Comparison of ENCODE assay signal across 12 cellular contexts in genomic region chr5:44603496-44604272, GRCh38.
A peak's percentile ranks its signal among the peaks of the same experiment; 100 is the strongest.
DNase-seq lines count a peak whose midpoint lies in the region; ATAC-seq and TF ChIP-seq lines count a peak whose summit lies in the region.
"Had no signal": no experiment of that assay in that cellular context is flagged by ENCODE, and none has a peak within 500 bp of the region (broad histone marks: within the 10 kb centered on the region; RNA-seq: fewer than 3 reads in every experiment).

No MANE protein-coding gene starts in this region.

- H3K4me3 ChIP-seq in CD8-positive, alpha-beta T cell (ENCODE audit: low read depth, low read length) = no peak overlapping the region
- H3K4me3 ChIP-seq: Peyer's patch had no signal

- H3K4me1 Mint-ChIP-seq in CD8-positive, alpha-beta T cell (ENCODE audit: low read depth) = no peaks in the 10 kb centered on the region
- H3K4me1 Mint-ChIP-seq: CD4-positive, CD25-positive, alpha-beta regulatory T cell had no signal

- no peak overlapping the region for H3K4me3 Mint-ChIP-seq in CD8-positive, alpha-beta T cell
- H3K4me3 Mint-ChIP-seq: CD4-positive, CD25-positive, alpha-beta regulatory T cell; T-helper 2 cell treated with Interferon-gamma antibody and Interleukin-4, amounts not matched to agents 5 μg/mL and 100 μg/mL, for 36 hours had no signal

- no peak overlapping the region for H3K27ac Mint-ChIP-seq in CD8-positive, alpha-beta T cell
- H3K27ac Mint-ChIP-seq: T-helper 2 cell treated with Interferon-gamma antibody and Interleukin-4, amounts not matched to agents 5 μg/mL and 100 μg/mL, for 36 hours had no signal

- POLR2A ChIA-PET in CD8-positive, alpha-beta T cell (lab: Charles Lee) = no interaction called here

- intact Hi-C loops in CD8-positive, alpha-beta T cell (cut with DNase I, micrococcal nuclease) = no loop called here

- H3K27ac ChIP-seq in CD8-positive, alpha-beta T cell (ENCODE audit: low read depth, low read length) = no peak overlapping the region
- H3K27ac ChIP-seq: Peyer's patch had no signal

- in situ Hi-C loops in GM13977 (cut with MboI; ENCODE audit: low pct_unique_long_range_greater_than_20kb, low sequenced_read_pairs, unreplicated experiment) = no loop called here

- H3K27me3 ChIP-seq in CD8-positive, alpha-beta T cell (ENCODE audit: insufficient read depth, low read length) = no peaks in the 10 kb centered on the region
- H3K27me3 ChIP-seq: Peyer's patch had no signal

- no peaks in the 10 kb centered on the region for H3K36me3 ChIP-seq in CD8-positive, alpha-beta T cell (ENCODE audit: insufficient read depth, low read length)
- H3K36me3 ChIP-seq: Peyer's patch had no signal

- H3K36me3 Mint-ChIP-seq in CD8-positive, alpha-beta T cell = no peaks in the 10 kb centered on the region
- H3K36me3 Mint-ChIP-seq: CD4-positive, CD25-positive, alpha-beta regulatory T cell had no signal

- no peaks in the 10 kb centered on the region for H3K9me3 ChIP-seq in CD8-positive, alpha-beta T cell (ENCODE audit: low read length)

- DNase-seq in ELR (ENCODE audit: low read depth) = peak; percentile 1
- DNase-seq in GM13977 (ENCODE audit: low spot score) = no peak
- DNase-seq in RPMI8226 = peak; percentile 28
- peak; percentile 38 for DNase-seq in iPS DF 4.7 (ENCODE audit: extremely low read depth, low spot score)
- DNase-seq in CD8-positive, alpha-beta T cell = no peak
- DNase-seq in HPDE6-E6E7 (ENCODE audit: extremely low spot score) = no peak
- DNase-seq: CD4-positive, CD25-positive, alpha-beta regulatory T cell; foreskin fibroblast; GF-D8; Peyer's patch had no signal

- TF ChIP-seq CTCF in GM13977 (IDR thresholded peaks at IDR 0.05; ENCODE audit: extremely low read depth, insufficient read depth, missing control alignments) = peak; percentile 36
- TF ChIP-seq CTCF in CD8-positive, alpha-beta T cell (IDR thresholded peaks at IDR 0.05) = no peak

- CTCF ChIA-PET in CD8-positive, alpha-beta T cell (lab: Charles Lee) = no interaction called here

- no peaks in the 10 kb centered on the region for H3K4me1 ChIP-seq in CD8-positive, alpha-beta T cell (ENCODE audit: insufficient read depth, low read length)
- H3K4me1 ChIP-seq: Peyer's patch had no signal

- H3K27me3 Mint-ChIP-seq in CD8-positive, alpha-beta T cell (ENCODE audit: low read depth) = no peaks in the 10 kb centered on the region
- H3K27me3 Mint-ChIP-seq: CD4-positive, CD25-positive, alpha-beta regulatory T cell had no signal

- H3K9me3 Mint-ChIP-seq in CD8-positive, alpha-beta T cell = peaks cover 13% of the 10 kb centered on the region

- ATAC-seq in CD8-positive, alpha-beta T cell = no peak
- no peak for ATAC-seq in GM21717 (IDR thresholded peaks at IDR 0.05; ENCODE audit: unreplicated experiment)

Comparison
In these comparisons a context has a peak if more than half of its experiments do, and no peak if none do; other contexts are left out.
1. DNase-seq: peak in ELR (single experiment), RPMI8226 (single experiment) and iPS DF 4.7 (single experiment); none in GM13977 (single experiment), CD8-positive, alpha-beta T cell (0 of 7) and HPDE6-E6E7 (single experiment).